In the genomic region with DNA sequence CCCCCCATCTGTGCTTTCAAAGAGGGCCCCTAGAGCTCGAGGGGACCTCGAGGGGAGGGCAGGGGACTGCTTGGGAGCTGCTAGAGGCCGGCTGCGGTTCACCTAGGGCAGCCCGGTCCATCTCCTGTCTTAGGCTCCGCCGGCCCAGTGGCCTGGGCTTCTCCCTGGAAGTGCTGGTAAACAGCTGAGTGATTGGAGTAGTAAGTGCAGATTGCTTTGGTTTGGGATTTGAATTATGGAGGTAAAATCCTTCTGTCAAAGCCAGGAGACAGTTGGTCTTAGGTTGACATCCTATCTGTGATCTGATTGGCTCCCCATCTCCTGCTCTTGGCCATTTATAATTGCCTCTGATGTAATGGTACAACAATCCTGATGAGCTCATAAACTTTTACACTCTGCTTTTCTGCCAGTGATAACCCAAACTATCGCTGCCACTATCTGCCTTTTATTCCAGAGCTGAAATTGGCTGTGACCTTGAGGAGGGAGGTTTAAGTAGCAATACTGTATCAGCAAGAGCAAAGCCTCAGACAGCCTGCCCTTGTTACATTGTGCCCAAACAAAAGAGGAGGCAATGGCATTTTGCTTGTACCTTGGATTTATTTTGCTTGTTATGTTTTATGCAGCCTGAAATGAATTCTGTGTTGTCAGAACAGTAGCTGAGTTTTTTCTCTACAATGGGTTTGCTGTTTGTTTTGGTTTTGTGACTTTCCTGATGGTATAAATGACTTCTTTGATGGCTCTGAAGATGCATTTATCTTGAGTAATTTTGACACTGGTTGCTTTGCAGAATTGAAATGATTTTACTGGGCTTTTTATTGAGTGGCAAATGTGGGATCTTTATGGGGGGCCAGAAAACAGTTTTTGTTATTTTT, we compare ENCODE assay signal across 1 cellular context.
TF ChIP-seq lines count a peak whose summit lies in the region.

No MANE protein-coding gene starts in this region.

TF ChIP-seq in HepG2, 621 proteins besides CTCF, POLR2A, EP300 and RAD21 (continued from another document and continues in another):
- TF ChIP-seq KDM2A (CRISPR knock-in tag; IDR thresholded peaks at IDR 0.05; ENCODE audit: borderline replicate concordance, low read depth), result peak; percentile 64; the same call in 1 of the 2 replicates
- TF ChIP-seq ZNF549 (CRISPR knock-in tag; IDR thresholded peaks at IDR 0.05), result no peak
- peak; percentile 100 for TF ChIP-seq SAP130 (CRISPR knock-in tag; IDR thresholded peaks at IDR 0.05; ENCODE audit: low read depth)
- TF ChIP-seq ZNF607 (CRISPR knock-in tag; IDR thresholded peaks at IDR 0.05; ENCODE audit: borderline replicate concordance), result no peak
- TF ChIP-seq, protein P1, sequence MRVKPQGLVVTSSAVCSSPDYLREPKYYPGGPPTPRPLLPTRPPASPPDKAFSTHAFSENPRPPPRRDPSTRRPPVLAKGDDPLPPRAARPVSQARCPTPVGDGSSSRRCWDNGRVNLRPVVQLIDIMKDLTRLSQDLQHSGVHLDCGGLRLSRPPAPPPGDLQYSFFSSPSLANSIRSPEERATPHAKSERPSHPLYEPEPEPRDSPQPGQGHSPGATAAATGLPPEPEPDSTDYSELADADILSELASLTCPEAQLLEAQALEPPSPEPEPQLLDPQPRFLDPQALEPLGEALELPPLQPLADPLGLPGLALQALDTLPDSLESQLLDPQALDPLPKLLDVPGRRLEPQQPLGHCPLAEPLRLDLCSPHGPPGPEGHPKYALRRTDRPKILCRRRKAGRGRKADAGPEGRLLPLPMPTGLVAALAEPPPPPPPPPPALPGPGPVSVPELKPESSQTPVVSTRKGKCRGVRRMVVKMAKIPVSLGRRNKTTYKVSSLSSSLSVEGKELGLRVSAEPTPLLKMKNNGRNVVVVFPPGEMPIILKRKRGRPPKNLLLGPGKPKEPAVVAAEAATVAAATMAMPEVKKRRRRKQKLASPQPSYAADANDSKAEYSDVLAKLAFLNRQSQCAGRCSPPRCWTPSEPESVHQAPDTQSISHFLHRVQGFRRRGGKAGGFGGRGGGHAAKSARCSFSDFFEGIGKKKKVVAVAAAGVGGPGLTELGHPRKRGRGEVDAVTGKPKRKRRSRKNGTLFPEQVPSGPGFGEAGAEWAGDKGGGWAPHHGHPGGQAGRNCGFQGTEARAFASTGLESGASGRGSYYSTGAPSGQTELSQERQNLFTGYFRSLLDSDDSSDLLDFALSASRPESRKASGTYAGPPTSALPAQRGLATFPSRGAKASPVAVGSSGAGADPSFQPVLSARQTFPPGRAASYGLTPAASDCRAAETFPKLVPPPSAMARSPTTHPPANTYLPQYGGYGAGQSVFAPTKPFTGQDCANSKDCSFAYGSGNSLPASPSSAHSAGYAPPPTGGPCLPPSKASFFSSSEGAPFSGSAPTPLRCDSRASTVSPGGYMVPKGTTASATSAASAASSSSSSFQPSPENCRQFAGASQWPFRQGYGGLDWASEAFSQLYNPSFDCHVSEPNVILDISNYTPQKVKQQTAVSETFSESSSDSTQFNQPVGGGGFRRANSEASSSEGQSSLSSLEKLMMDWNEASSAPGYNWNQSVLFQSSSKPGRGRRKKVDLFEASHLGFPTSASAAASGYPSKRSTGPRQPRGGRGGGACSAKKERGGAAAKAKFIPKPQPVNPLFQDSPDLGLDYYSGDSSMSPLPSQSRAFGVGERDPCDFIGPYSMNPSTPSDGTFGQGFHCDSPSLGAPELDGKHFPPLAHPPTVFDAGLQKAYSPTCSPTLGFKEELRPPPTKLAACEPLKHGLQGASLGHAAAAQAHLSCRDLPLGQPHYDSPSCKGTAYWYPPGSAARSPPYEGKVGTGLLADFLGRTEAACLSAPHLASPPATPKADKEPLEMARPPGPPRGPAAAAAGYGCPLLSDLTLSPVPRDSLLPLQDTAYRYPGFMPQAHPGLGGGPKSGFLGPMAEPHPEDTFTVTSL (CRISPR knock-in tag; IDR thresholded peaks at IDR 0.05; ENCODE audit: borderline replicate concordance), result no peak
- no peak for TF ChIP-seq ZNF30 (CRISPR knock-in tag; IDR thresholded peaks at IDR 0.05)
- peak; percentile 50; the same call in 1 of the 2 replicates for TF ChIP-seq POGZ (CRISPR knock-in tag; IDR thresholded peaks at IDR 0.05)
- no peak for TF ChIP-seq HNRNPL (IDR thresholded peaks at IDR 0.05; ENCODE audit: low read depth, low read length)
- no peak for TF ChIP-seq SOX6 (IDR thresholded peaks at IDR 0.05)
- peak; percentile 38; the same call in 1 of the 2 replicates for TF ChIP-seq SOX6 (CRISPR knock-in tag; IDR thresholded peaks at IDR 0.05)
- TF ChIP-seq NR1H2 (CRISPR knock-in tag; IDR thresholded peaks at IDR 0.05; ENCODE audit: borderline replicate concordance, low read depth), result no peak
- TF ChIP-seq, protein P2, sequence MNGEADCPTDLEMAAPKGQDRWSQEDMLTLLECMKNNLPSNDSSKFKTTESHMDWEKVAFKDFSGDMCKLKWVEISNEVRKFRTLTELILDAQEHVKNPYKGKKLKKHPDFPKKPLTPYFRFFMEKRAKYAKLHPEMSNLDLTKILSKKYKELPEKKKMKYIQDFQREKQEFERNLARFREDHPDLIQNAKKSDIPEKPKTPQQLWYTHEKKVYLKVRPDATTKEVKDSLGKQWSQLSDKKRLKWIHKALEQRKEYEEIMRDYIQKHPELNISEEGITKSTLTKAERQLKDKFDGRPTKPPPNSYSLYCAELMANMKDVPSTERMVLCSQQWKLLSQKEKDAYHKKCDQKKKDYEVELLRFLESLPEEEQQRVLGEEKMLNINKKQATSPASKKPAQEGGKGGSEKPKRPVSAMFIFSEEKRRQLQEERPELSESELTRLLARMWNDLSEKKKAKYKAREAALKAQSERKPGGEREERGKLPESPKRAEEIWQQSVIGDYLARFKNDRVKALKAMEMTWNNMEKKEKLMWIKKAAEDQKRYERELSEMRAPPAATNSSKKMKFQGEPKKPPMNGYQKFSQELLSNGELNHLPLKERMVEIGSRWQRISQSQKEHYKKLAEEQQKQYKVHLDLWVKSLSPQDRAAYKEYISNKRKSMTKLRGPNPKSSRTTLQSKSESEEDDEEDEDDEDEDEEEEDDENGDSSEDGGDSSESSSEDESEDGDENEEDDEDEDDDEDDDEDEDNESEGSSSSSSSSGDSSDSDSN (CRISPR knock-in tag; IDR thresholded peaks at IDR 0.05), result 0 out of 2 replicates have a peak, but pooled peaks have one; percentile 24
- TF ChIP-seq MEIS1 (CRISPR knock-in tag; IDR thresholded peaks at IDR 0.05; ENCODE audit: borderline replicate concordance), result no peak
- TF ChIP-seq ZNF550 (CRISPR knock-in tag; IDR thresholded peaks at IDR 0.05; ENCODE audit: borderline replicate concordance), result no peak
- TF ChIP-seq, protein P3, sequence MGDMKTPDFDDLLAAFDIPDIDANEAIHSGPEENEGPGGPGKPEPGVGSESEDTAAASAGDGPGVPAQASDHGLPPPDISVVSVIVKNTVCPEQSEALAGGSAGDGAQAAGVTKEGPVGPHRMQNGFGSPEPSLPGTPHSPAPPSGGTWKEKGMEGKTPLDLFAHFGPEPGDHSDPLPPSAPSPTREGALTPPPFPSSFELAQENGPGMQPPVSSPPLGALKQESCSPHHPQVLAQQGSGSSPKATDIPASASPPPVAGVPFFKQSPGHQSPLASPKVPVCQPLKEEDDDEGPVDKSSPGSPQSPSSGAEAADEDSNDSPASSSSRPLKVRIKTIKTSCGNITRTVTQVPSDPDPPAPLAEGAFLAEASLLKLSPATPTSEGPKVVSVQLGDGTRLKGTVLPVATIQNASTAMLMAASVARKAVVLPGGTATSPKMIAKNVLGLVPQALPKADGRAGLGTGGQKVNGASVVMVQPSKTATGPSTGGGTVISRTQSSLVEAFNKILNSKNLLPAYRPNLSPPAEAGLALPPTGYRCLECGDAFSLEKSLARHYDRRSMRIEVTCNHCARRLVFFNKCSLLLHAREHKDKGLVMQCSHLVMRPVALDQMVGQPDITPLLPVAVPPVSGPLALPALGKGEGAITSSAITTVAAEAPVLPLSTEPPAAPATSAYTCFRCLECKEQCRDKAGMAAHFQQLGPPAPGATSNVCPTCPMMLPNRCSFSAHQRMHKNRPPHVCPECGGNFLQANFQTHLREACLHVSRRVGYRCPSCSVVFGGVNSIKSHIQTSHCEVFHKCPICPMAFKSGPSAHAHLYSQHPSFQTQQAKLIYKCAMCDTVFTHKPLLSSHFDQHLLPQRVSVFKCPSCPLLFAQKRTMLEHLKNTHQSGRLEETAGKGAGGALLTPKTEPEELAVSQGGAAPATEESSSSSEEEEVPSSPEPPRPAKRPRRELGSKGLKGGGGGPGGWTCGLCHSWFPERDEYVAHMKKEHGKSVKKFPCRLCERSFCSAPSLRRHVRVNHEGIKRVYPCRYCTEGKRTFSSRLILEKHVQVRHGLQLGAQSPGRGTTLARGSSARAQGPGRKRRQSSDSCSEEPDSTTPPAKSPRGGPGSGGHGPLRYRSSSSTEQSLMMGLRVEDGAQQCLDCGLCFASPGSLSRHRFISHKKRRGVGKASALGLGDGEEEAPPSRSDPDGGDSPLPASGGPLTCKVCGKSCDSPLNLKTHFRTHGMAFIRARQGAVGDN (CRISPR knock-in tag; IDR thresholded peaks at IDR 0.05), result peak; percentile 41
- peak; percentile 38; the same call in 1 of the 2 replicates for TF ChIP-seq FOSL2 (CRISPR knock-in tag; IDR thresholded peaks at IDR 0.05)
- peak; percentile 35; the same call in 1 of the 2 replicates for TF ChIP-seq ERF (CRISPR knock-in tag; IDR thresholded peaks at IDR 0.05)
- no peak for TF ChIP-seq GTF2F1 (IDR thresholded peaks at IDR 0.05; ENCODE audit: low read length)
- no peak for TF ChIP-seq NFE2 (CRISPR knock-in tag; IDR thresholded peaks at IDR 0.05)
- TF ChIP-seq SIN3B (IDR thresholded peaks at IDR 0.05; ENCODE audit: low read length), result peak; percentile 98
- peak; percentile 10; the same call in 1 of the 2 replicates for TF ChIP-seq MIER2 (CRISPR knock-in tag; IDR thresholded peaks at IDR 0.05)
- TF ChIP-seq, protein P4, sequence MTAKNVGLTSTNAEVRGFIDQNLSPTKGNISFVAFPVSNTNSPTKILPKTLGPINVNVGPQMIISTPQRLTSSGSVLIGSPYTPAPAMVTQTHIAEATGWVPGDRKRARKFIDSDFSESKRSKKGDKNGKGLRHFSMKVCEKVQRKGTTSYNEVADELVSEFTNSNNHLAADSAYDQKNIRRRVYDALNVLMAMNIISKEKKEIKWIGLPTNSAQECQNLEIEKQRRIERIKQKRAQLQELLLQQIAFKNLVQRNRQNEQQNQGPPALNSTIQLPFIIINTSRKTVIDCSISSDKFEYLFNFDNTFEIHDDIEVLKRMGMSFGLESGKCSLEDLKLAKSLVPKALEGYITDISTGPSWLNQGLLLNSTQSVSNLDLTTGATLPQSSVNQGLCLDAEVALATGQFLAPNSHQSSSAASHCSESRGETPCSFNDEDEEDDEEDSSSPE (CRISPR knock-in tag; IDR thresholded peaks at IDR 0.05), result peak; percentile 82
- no peak for TF ChIP-seq ZNF446 (CRISPR knock-in tag; IDR thresholded peaks at IDR 0.05)
- TF ChIP-seq, protein P5, sequence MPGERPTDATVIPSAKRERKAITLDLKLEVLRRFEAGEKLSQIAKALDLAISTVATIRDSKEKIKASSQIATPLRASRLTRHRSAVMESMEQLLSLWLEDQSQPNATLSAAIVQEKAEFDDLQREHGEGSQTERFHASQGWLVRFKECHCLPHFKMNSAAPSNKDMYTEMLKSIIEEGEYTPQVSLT (CRISPR knock-in tag; IDR thresholded peaks at IDR 0.05; ENCODE audit: borderline replicate concordance, low read depth), result no peak
- TF ChIP-seq ZFP62 (CRISPR knock-in tag; IDR thresholded peaks at IDR 0.05), result no peak
- TF ChIP-seq, protein P6, sequence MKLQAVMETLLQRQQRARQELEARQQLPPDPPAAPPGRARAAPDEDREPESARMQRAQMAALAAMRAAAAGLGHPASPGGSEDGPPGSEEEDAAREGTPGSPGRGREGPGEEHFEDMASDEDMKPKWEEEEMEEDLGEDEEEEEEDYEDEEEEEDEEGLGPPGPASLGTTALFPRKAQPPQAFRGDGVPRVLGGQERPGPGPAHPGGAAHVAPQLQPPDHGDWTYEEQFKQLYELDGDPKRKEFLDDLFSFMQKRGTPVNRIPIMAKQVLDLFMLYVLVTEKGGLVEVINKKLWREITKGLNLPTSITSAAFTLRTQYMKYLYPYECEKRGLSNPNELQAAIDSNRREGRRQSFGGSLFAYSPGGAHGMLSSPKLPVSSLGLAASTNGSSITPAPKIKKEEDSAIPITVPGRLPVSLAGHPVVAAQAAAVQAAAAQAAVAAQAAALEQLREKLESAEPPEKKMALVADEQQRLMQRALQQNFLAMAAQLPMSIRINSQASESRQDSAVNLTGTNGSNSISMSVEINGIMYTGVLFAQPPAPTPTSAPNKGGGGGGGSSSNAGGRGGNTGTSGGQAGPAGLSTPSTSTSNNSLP (IDR thresholded peaks at IDR 0.05; ENCODE audit: low read depth, low read length), result 0 out of 2 replicates have a peak, but pooled peaks have one; percentile 65
